In the genomic region with DNA sequence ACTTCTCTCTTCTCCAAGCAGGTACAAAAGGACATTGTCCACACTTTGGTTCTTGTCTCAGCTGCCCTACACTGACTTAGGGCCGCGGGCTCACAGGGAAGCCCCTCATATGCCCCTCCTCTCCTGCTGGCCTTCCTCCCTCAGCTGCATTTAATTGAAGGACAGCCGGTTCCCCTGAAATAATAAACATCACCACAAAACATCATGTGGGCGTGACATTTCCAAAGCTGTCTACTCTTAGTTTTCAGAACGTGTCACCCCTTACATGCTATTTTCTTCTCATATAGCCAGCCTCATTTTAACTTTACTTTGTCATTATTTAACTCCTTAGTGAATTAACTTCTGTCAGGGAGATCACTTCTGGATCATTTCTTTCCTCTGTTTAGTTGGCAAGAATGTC, we compare ENCODE assay signal across 19 cellular contexts.
"Had no signal": no experiment of that assay in that cellular context is flagged by ENCODE, and none has a peak within 500 bp of the region (broad histone marks: within the 10 kb centered on the region; RNA-seq: fewer than 3 reads in every experiment).

No MANE protein-coding gene starts in this region.

- H3K9me3 Mint-ChIP-seq: activated T-cell treated with anti-CD3 and anti-CD28 coated beads, Interleukin-2, amount 50 U/mL, for 4 hours; central memory CD8-positive, alpha-beta T cell; naive B cell had no signal

- H3K27ac ChIP-seq: coronary artery, prostate gland, transverse colon, uterus had no signal

- ATAC-seq: activated T-cell treated with anti-CD3 and anti-CD28 coated beads, Interleukin-2, amount 50 U/mL, for 4 hours; esophagus mucosa; gastrocnemius medialis; heart left ventricle; mucosa of descending colon; right cardiac atrium had no signal

- H3K27me3 ChIP-seq: gastrocnemius medialis, heart left ventricle, transverse colon, uterus had no signal

- H3K4me3 Mint-ChIP-seq: activated naive CD8-positive, alpha-beta T cell; activated T-cell treated with anti-CD3 and anti-CD28 coated beads, Interleukin-2, amount 50 U/mL, for 4 hours; central memory CD8-positive, alpha-beta T cell; naive B cell had no signal

- H3K36me3 ChIP-seq: gastrocnemius medialis, prostate gland, transverse colon, uterus had no signal

- H3K27me3 Mint-ChIP-seq: activated naive CD8-positive, alpha-beta T cell; central memory CD8-positive, alpha-beta T cell had no signal

- H3K4me1 ChIP-seq: prostate gland, transverse colon, uterus had no signal

- H3K4me1 Mint-ChIP-seq: central memory CD8-positive, alpha-beta T cell; naive B cell had no signal

- H3K4me3 ChIP-seq: coronary artery, gastrocnemius medialis, heart left ventricle, mucosa of descending colon, prostate gland, transverse colon, uterus had no signal

- DNase-seq: activated CD4-positive, alpha-beta T cell treated with anti-CD3 and anti-CD28 coated beads for 48 hours; activated CD4-positive, CD25-positive, alpha-beta regulatory T cell; activated CD8-positive, alpha-beta memory T cell treated with anti-CD3 and anti-CD28 coated beads, Interleukin-2, amount 50 U/mL, for 4 hours; activated T-cell treated with anti-CD3 and anti-CD28 coated beads, Interleukin-2, amount 50 U/mL, for 4 hours; effector CD4-positive, alpha-beta T cell; gastrocnemius medialis; heart left ventricle; mesenchymal stem cell; mucosa of descending colon; naive B cell; right cardiac atrium; T1000; transverse colon; uterus had no signal

- H3K27ac Mint-ChIP-seq: activated naive CD8-positive, alpha-beta T cell had no signal

- H3K36me3 Mint-ChIP-seq: activated naive CD8-positive, alpha-beta T cell; naive B cell had no signal

- H3K9me3 ChIP-seq: gastrocnemius medialis, heart left ventricle, mucosa of descending colon, prostate gland, transverse colon, uterus had no signal
